Comparison of ENCODE assay signal across 1 cellular context in the genomic region with DNA sequence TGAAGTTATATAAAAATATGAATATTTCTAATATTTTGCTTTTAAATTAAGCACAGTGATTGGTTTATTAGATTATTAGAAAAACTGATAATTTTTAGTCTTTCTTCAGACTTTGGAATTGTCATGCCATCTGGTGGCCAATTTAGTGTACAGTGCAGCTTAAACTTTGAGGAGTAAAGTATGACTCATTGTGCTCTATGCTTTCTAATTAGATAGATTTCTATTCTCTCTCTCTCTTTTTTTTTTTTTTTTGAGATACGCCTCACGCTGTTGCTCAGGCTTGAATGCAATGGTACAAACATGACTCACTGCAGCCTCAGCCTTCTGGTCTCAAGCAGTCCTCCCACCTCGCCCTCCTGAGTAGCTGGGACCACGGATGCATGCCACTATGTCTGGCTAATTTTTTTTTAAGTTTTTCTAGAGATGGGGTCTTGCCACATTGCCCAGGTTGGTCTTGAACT.
TF ChIP-seq lines count a peak whose summit lies in the region.

No MANE protein-coding gene starts in this region.

TF ChIP-seq in HEK293, 187 proteins besides CTCF, POLR2A, EP300 and RAD21 (continued from another document):
- TF ChIP-seq, protein P1, sequence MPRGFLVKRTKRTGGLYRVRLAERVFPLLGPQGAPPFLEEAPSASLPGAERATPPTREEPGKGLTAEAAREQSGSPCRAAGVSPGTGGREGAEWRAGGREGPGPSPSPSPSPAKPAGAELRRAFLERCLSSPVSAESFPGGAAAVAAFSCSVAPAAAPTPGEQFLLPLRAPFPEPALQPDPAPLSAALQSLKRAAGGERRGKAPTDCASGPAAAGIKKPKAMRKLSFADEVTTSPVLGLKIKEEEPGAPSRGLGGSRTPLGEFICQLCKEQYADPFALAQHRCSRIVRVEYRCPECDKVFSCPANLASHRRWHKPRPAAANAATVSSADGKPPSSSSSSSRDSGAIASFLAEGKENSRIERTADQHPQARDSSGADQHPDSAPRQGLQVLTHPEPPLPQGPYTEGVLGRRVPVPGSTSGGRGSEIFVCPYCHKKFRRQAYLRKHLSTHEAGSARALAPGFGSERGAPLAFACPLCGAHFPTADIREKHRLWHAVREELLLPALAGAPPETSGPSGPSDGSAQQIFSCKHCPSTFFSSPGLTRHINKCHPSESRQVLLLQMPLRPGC (tag by site-specific recombination; IDR thresholded peaks at IDR 0.05), result 0 out of 2 replicates have a peak, but pooled peaks have one; percentile 25
- TF ChIP-seq ZNF223 (tag by site-specific recombination; IDR thresholded peaks at IDR 0.05), result no peak
- TF ChIP-seq ZBTB26 (tag by site-specific recombination; optimal IDR thresholded peaks at IDR 0.05), result no peak
- peak; percentile 81 for TF ChIP-seq SP7 (tag by site-specific recombination; IDR thresholded peaks at IDR 0.05)
- peak; percentile 81 for TF ChIP-seq PRDM1 (tag by site-specific recombination; IDR thresholded peaks at IDR 0.05)
- TF ChIP-seq ZNF558 (tag by site-specific recombination; IDR thresholded peaks at IDR 0.05), result no peak
- TF ChIP-seq ZNF398 (tag by site-specific recombination; IDR thresholded peaks at IDR 0.05), result no peak
- TF ChIP-seq ZBTB21 (tag by site-specific recombination; IDR thresholded peaks at IDR 0.05), result 0 out of 2 replicates have a peak, but pooled peaks have one; percentile 35
- TF ChIP-seq, protein P2, sequence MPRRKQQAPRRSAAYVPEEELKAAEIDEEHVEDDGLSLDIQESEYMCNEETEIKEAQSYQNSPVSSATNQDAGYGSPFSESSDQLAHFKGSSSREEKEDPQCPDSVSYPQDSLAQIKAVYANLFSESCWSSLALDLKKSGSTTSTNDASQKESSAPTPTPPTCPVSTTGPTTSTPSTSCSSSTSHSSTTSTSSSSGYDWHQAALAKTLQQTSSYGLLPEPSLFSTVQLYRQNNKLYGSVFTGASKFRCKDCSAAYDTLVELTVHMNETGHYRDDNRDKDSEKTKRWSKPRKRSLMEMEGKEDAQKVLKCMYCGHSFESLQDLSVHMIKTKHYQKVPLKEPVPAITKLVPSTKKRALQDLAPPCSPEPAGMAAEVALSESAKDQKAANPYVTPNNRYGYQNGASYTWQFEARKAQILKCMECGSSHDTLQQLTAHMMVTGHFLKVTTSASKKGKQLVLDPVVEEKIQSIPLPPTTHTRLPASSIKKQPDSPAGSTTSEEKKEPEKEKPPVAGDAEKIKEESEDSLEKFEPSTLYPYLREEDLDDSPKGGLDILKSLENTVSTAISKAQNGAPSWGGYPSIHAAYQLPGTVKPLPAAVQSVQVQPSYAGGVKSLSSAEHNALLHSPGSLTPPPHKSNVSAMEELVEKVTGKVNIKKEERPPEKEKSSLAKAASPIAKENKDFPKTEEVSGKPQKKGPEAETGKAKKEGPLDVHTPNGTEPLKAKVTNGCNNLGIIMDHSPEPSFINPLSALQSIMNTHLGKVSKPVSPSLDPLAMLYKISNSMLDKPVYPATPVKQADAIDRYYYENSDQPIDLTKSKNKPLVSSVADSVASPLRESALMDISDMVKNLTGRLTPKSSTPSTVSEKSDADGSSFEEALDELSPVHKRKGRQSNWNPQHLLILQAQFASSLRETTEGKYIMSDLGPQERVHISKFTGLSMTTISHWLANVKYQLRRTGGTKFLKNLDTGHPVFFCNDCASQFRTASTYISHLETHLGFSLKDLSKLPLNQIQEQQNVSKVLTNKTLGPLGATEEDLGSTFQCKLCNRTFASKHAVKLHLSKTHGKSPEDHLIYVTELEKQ (tag by site-specific recombination; IDR thresholded peaks at IDR 0.05; ENCODE audit: borderline replicate concordance), result peak; percentile 12; the same call in 1 of the 2 replicates
- TF ChIP-seq ZNF660 (tag by site-specific recombination; IDR thresholded peaks at IDR 0.05), result peak; percentile 55; the same call in 1 of the 2 replicates
- TF ChIP-seq KLF8 (tag by site-specific recombination; IDR thresholded peaks at IDR 0.05), result peak; percentile 61
- TF ChIP-seq ZBTB17 (tag by site-specific recombination; IDR thresholded peaks at IDR 0.05), result peak; percentile 41; the same call in 1 of the 2 replicates
- TF ChIP-seq ZEB2 (tag by site-specific recombination; IDR thresholded peaks at IDR 0.05), result peak; percentile 63; the same call in 1 of the 2 replicates
- TF ChIP-seq, protein P3, sequence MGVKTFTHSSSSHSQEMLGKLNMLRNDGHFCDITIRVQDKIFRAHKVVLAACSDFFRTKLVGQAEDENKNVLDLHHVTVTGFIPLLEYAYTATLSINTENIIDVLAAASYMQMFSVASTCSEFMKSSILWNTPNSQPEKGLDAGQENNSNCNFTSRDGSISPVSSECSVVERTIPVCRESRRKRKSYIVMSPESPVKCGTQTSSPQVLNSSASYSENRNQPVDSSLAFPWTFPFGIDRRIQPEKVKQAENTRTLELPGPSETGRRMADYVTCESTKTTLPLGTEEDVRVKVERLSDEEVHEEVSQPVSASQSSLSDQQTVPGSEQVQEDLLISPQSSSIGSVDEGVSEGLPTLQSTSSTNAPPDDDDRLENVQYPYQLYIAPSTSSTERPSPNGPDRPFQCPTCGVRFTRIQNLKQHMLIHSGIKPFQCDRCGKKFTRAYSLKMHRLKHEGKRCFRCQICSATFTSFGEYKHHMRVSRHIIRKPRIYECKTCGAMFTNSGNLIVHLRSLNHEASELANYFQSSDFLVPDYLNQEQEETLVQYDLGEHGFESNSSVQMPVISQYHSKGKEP (tag by site-specific recombination; IDR thresholded peaks at IDR 0.05), result no peak
- TF ChIP-seq ZNF658 (tag by site-specific recombination; IDR thresholded peaks at IDR 0.05), result no peak
- no peak for TF ChIP-seq ZNF37A (tag by site-specific recombination; IDR thresholded peaks at IDR 0.05)
- peak; percentile 57; the same call in 1 of the 2 replicates for TF ChIP-seq ZBTB6 (tag by site-specific recombination; IDR thresholded peaks at IDR 0.05)
- peak; percentile 63 for TF ChIP-seq ZNF629 (tag by site-specific recombination; IDR thresholded peaks at IDR 0.05)
- TF ChIP-seq ZNF341 (tag by site-specific recombination; IDR thresholded peaks at IDR 0.05; ENCODE audit: low read depth), result no peak
- TF ChIP-seq WT1 (tag by site-specific recombination; IDR thresholded peaks at IDR 0.05), result peak; percentile 40; the same call in 1 of the 2 replicates
TF ChIP-seq in HEK293: peak in this region for 18.
